In the genomic region with DNA sequence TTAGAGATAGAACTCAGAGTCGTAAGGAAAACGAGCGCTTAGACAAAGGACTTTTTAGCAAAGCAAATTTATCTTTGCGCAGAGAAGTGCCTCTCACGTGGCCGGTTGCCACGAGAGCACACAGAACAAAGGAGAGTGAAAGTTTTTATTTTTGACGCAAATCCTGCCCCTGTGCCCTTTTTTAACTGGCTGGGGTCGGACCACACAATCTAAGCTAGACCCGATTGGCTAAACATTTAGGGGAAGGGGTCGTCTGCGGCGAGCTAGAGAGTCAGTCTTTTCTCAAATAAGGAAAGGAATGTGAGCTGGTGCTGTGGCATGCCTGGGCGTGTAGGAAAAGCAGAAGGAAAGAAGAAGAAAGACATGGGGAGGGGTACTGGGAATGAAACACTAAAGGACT, we compare ENCODE assay signal across 19 cellular contexts. TPM values are rescaled to one million over a fixed set of nuclear protein-coding genes. Genes with fewer than 3 reads are reported as not detected.
DNase-seq lines count a peak whose midpoint lies in the region; ATAC-seq, FAIRE-seq and TF ChIP-seq lines count a peak whose summit lies in the region.
"Had no signal": no experiment of that assay in that cellular context is flagged by ENCODE, and none has a peak within 500 bp of the region (broad histone marks: within the 10 kb centered on the region; RNA-seq: fewer than 3 reads in every experiment).

No MANE protein-coding gene starts in this region.

- TF ChIP-seq POLR2A in H1 (IDR thresholded peaks at IDR 0.05; ENCODE audit: control extremely low read depth in 1 of 2, low read depth in 2 of 2, low read length in 2 of 2), result peak in 1 of 2 experiments; percentile 57; a peak in 2 of 3 replicates

- TF ChIP-seq RAD21 in H1 (IDR thresholded peaks at IDR 0.05 in 1 of 2, conservative IDR thresholded peaks at IDR 0.05 in 1 of 2; ENCODE audit: low read depth in 2 of 2, low read length in 2 of 2), result no peak

- peak overlapping the region; percentile 94 for H2BK5ac ChIP-seq in H1 (ENCODE audit: low read depth, low read length)

- peak overlapping the region; percentile 99 for H4K91ac ChIP-seq in H1 (replicated peaks; ENCODE audit: insufficient read length, low read length)

- intact Hi-C loops in Calu3 (cut with micrococcal nuclease; ENCODE audit: unreplicated experiment), result no loop called here

- H3K27me3 ChIP-seq in H1 (replicated peaks in 1 of 4; ENCODE audit: control insufficient read depth in 3 of 4, extremely low read depth in 1 of 4, insufficient read depth in 3 of 4, low read length in 3 of 4) (no peaks in the 10 kb centered on the region), lung (ENCODE audit: control insufficient read depth, insufficient read depth) (no peaks in the 10 kb centered on the region)
- H3K27me3 ChIP-seq: ascending aorta had no signal

- H3K23ac ChIP-seq in H1 (ENCODE audit: insufficient read length), result no peak overlapping the region

- BruUV-seq in Calu3 (replicated peaks; lab: Mats Ljungman, UMichigan), result no TSS peak

- H3K9me3 Mint-ChIP-seq in activated naive CD8-positive, alpha-beta T cell treated with anti-CD3 and anti-CD28 coated beads, Interleukin-2, amount 10 ng/mL, durations not matched to agents 7 days and 5 days, result peaks cover 24% of the 10 kb centered on the region
- peaks cover 31% of the 10 kb centered on the region for H3K9me3 Mint-ChIP-seq in activated naive CD8-positive, alpha-beta T cell treated with anti-CD3 and anti-CD28 coated beads for 36 hours
- H3K9me3 Mint-ChIP-seq in type B pancreatic cell (peaks cover 9% of the 10 kb centered on the region), Calu3 (ENCODE audit: low read depth, unreplicated experiment) (peaks cover 3% of the 10 kb centered on the region)

- POLR2A ChIA-PET in activated naive CD8-positive, alpha-beta T cell treated with anti-CD3 and anti-CD28 coated beads, Interleukin-2, amount 10 ng/mL, durations not matched to agents 7 days and 5 days (lab: Charles Lee), result no interaction called here
- POLR2A ChIA-PET in H1 (lab: Charles Lee; ENCODE audit: partially characterized antibody), result interaction anchor here (1.2 to 1.6 kb wide), 3 partner anchors 9 to 217 kb away, joined by 4 read pairs; no protein-coding TSS in a partner anchor

- H3K4ac ChIP-seq in H1 (replicated peaks; ENCODE audit: insufficient read length, low read depth, low read length), result peak overlapping the region; percentile 94

- whole genome bisulfite sequencing in H1 (ENCODE audit: extremely low coverage in 1 of 2, insufficient coverage in 1 of 2, insufficient read length in 1 of 2, insufficient replicate concordance in 2 of 2, low coverage in 1 of 2, low lambda C conversion rate in 2 of 2, missing lambda C conversion rate in 1 of 2), 2 experiments, result 42% methylated on average over 14 of the region's 14 CpGs; no CpG with 5 or more reads in 1 of the 2 experiments
- 31 to 40% methylated on average over 14 of the region's 14 CpGs for WGBS in lung, 2 donors

- peak overlapping the region; percentile 99; the same call in 1 of the 2 replicates for H2BK20ac ChIP-seq in H1 (ENCODE audit: low read length)

- no peaks in the 10 kb centered on the region for H3K36me3 ChIP-seq in H1 (ENCODE audit: control insufficient read depth in 2 of 4, insufficient read depth in 4 of 4, low read length in 3 of 4)
- H3K36me3 ChIP-seq in lung (ENCODE audit: control insufficient read depth in 2 of 2, insufficient read depth in 2 of 2, low read length in 2 of 2), result no peaks in the 10 kb centered on the region
- H3K36me3 ChIP-seq: ascending aorta had no signal

- no peak overlapping the region for H3K56ac ChIP-seq in H1 (replicated peaks; ENCODE audit: insufficient read length, low read depth, low read length)

- H3K4me3 Mint-ChIP-seq in activated naive CD8-positive, alpha-beta T cell treated with anti-CD3 and anti-CD28 coated beads, Interleukin-2, amount 10 ng/mL, durations not matched to agents 7 days and 5 days, result no peak overlapping the region
- no peak overlapping the region for H3K4me3 Mint-ChIP-seq in activated naive CD8-positive, alpha-beta T cell treated with anti-CD3 and anti-CD28 coated beads for 36 hours
- peak overlapping the region; percentile 7 for H3K4me3 Mint-ChIP-seq in type B pancreatic cell
- no peak overlapping the region for H3K4me3 Mint-ChIP-seq in Calu3 (ENCODE audit: low read depth, unreplicated experiment)

- peaks cover 9 to 35% (median 17%) of the 10 kb centered on the region in 4 experiments for H3K4me1 ChIP-seq in H1 (replicated peaks in 1 of 4; ENCODE audit: control insufficient read depth in 3 of 4, insufficient read depth in 4 of 4, low read length in 3 of 4)
- H3K4me1 ChIP-seq in lung (ENCODE audit: control insufficient read depth in 2 of 2, insufficient read depth in 2 of 2, low read length in 2 of 2), result no peaks in the 10 kb centered on the region
- H3K4me1 ChIP-seq: ascending aorta had no signal

- H2BK15ac ChIP-seq in H1 (ENCODE audit: low read length), result 0 out of 2 replicates have a peak overlapping the region, but pooled peaks have one; percentile 88

- no peak overlapping the region for H3K14ac ChIP-seq in H1 (ENCODE audit: insufficient read length)

- FAIRE-seq in H1 (lab: Jason Lieb, UNC), result peak; percentile 88
- FAIRE-seq: urothelium cell line had no signal

- H3K4me1 Mint-ChIP-seq in activated naive CD8-positive, alpha-beta T cell treated with anti-CD3 and anti-CD28 coated beads, Interleukin-2, amount 10 ng/mL, durations not matched to agents 7 days and 5 days, result peaks cover 15% of the 10 kb centered on the region
- H3K4me1 Mint-ChIP-seq in activated naive CD8-positive, alpha-beta T cell treated with anti-CD3 and anti-CD28 coated beads for 36 hours, result peaks cover 29% of the 10 kb centered on the region
- H3K4me1 Mint-ChIP-seq in type B pancreatic cell (ENCODE audit: unreplicated experiment) (peaks cover 20% of the 10 kb centered on the region), Calu3 (ENCODE audit: low read depth, unreplicated experiment) (peaks cover 9% of the 10 kb centered on the region)

- no peak overlapping the region for H4K8ac ChIP-seq in H1 (ENCODE audit: extremely low read depth, insufficient read depth, low read length)

- TF ChIP-seq CTCF in H1 (IDR thresholded peaks at IDR 0.05; ENCODE audit: control extremely low read depth in 1 of 3, insufficient read depth in 1 of 3, low read depth in 1 of 3, low read length in 3 of 3), result no peak
- TF ChIP-seq CTCF in lung (IDR thresholded peaks at IDR 0.05; ENCODE audit: control extremely low read depth, extremely low read depth), result no peak
- TF ChIP-seq CTCF in type B pancreatic cell (conservative IDR thresholded peaks at IDR 0.05), result no peak
- TF ChIP-seq CTCF in Calu3 (IDR thresholded peaks at IDR 0.05; ENCODE audit: unreplicated experiment), result no peak

- no peak for TF ChIP-seq EP300 in H1 (IDR thresholded peaks at IDR 0.05; ENCODE audit: borderline replicate concordance in 1 of 2, low read depth in 2 of 2, low read length in 2 of 2)

- H3K9me3 ChIP-seq in H1 (ENCODE audit: insufficient read depth in 2 of 2, low read depth in 1 of 2, low read length in 1 of 2) (peaks cover 0 to 4% of the 10 kb centered on the region in 2 experiments; a peak in 1 of 4 replicates), lung (ENCODE audit: control insufficient read depth in 2 of 2, insufficient read depth in 1 of 2, low read length in 1 of 2) (peaks cover 3 to 11% of the 10 kb centered on the region in 2 donors)

- H3K23me2 ChIP-seq in H1 (ENCODE audit: low read depth, low read length), result no peaks in the 10 kb centered on the region

- peak overlapping the region in 1 of 2 experiments; percentile 61; a peak in 2 of 4 replicates for H3K4me2 ChIP-seq in H1 (ENCODE audit: insufficient read depth in 1 of 2, low read depth in 2 of 2, low read length in 2 of 2)

- H3K27ac ChIP-seq in H1 (ENCODE audit: low read depth, low read length) (peak overlapping the region; percentile 50), lung (ENCODE audit: low read depth in 1 of 2, low read length in 1 of 2) (no peak overlapping the region)
- H3K27ac ChIP-seq: ascending aorta, SK-N-MC had no signal

- H2AFZ ChIP-seq in H1 (ENCODE audit: low read length), result no peak overlapping the region

- CTCF ChIA-PET in H1 (lab: Charles Lee; ENCODE audit: partially characterized antibody) (interaction anchor here (0.8 to 2.3 kb wide), 7 partner anchors 8 to 250 kb away, joined by 3 to 8 read pairs (median 4); no protein-coding TSS in a partner anchor), Calu3 (lab: Charles Lee) (no interaction called here)

- H4K20me1 ChIP-seq in H1 (replicated peaks in 1 of 2; ENCODE audit: control insufficient read depth in 1 of 2, insufficient read depth in 2 of 2, low read length in 2 of 2), result no peaks in the 10 kb centered on the region

- peak overlapping the region; percentile 100; the same call in 1 of the 2 replicates for H2BK12ac ChIP-seq in H1 (ENCODE audit: low read depth, low read length)

- H3K4me3 ChIP-seq in H1 (ENCODE audit: extremely low read depth in 1 of 4, insufficient read depth in 2 of 4, low read depth in 3 of 4, low read length in 4 of 4), result no peak overlapping the region
- H3K4me3 ChIP-seq in lung, result no peak overlapping the region
- H3K4me3 ChIP-seq: ascending aorta, SK-N-MC had no signal

- H3K27me3 Mint-ChIP-seq in activated naive CD8-positive, alpha-beta T cell treated with anti-CD3 and anti-CD28 coated beads, Interleukin-2, amount 10 ng/mL, durations not matched to agents 7 days and 5 days, result peaks cover 5% of the 10 kb centered on the region
- H3K27me3 Mint-ChIP-seq in activated naive CD8-positive, alpha-beta T cell treated with anti-CD3 and anti-CD28 coated beads for 36 hours, result no peaks in the 10 kb centered on the region
- H3K27me3 Mint-ChIP-seq in type B pancreatic cell (no peaks in the 10 kb centered on the region), Calu3 (ENCODE audit: unreplicated experiment) (peaks cover 90% of the 10 kb centered on the region)

- ATAC-seq in activated naive CD8-positive, alpha-beta T cell treated with anti-CD3 and anti-CD28 coated beads, Interleukin-2, amount 10 ng/mL, durations not matched to agents 7 days and 5 days (ENCODE audit: low read depth), result no peak
- ATAC-seq in lung (ENCODE audit: insufficient read depth, low FRiP score), result no peak

- no peaks in the 10 kb centered on the region for H3K79me1 ChIP-seq in H1 (ENCODE audit: low read depth, low read length)

- peak overlapping the region; percentile 96 for H3K18ac ChIP-seq in H1 (ENCODE audit: extremely low read depth, low read length)

- H4K5ac ChIP-seq in H1 (ENCODE audit: insufficient read length, low read depth, low read length), result no peak overlapping the region

- H2BK120ac ChIP-seq in H1 (replicated peaks; ENCODE audit: low read depth, low read length), result peak overlapping the region; percentile 89

- H3K9ac ChIP-seq in H1 (replicated peaks in 1 of 4; ENCODE audit: extremely low read depth in 1 of 4, low read depth in 3 of 4, low read length in 3 of 4), result peak overlapping the region in 3 of 4 experiments; percentile 6 to 24 (median 13); a peak in 5 of 7 replicates

- peaks cover 17% of the 10 kb centered on the region for H3K36me3 Mint-ChIP-seq in activated naive CD8-positive, alpha-beta T cell treated with anti-CD3 and anti-CD28 coated beads, Interleukin-2, amount 10 ng/mL, durations not matched to agents 7 days and 5 days
- peaks cover 30% of the 10 kb centered on the region for H3K36me3 Mint-ChIP-seq in activated naive CD8-positive, alpha-beta T cell treated with anti-CD3 and anti-CD28 coated beads for 36 hours
- H3K36me3 Mint-ChIP-seq in type B pancreatic cell, result peaks cover 6% of the 10 kb centered on the region
- no peaks in the 10 kb centered on the region for H3K36me3 Mint-ChIP-seq in Calu3 (ENCODE audit: insufficient read depth, unreplicated experiment)

- peak overlapping the region; percentile 53 for H3K27ac Mint-ChIP-seq in activated naive CD8-positive, alpha-beta T cell treated with anti-CD3 and anti-CD28 coated beads, Interleukin-2, amount 10 ng/mL, durations not matched to agents 7 days and 5 days
- no peak overlapping the region for H3K27ac Mint-ChIP-seq in activated naive CD8-positive, alpha-beta T cell treated with anti-CD3 and anti-CD28 coated beads for 36 hours
- H3K27ac Mint-ChIP-seq in type B pancreatic cell (peak overlapping the region; percentile 71), Calu3 (ENCODE audit: unreplicated experiment) (no peak overlapping the region)

- no peaks in the 10 kb centered on the region for H3K79me2 ChIP-seq in H1 (ENCODE audit: control insufficient read depth in 1 of 2, insufficient read depth in 2 of 2, low read length in 2 of 2)

- H2AK5ac ChIP-seq in H1 (ENCODE audit: low read depth, low read length), result peak overlapping the region; percentile 97

- no peak for DNase-seq in activated naive CD8-positive, alpha-beta T cell treated with anti-CD3 and anti-CD28 coated beads, Interleukin-2, amount 10 ng/mL, durations not matched to agents 7 days and 5 days
- DNase-seq in activated naive CD8-positive, alpha-beta T cell treated with anti-CD3 and anti-CD28 coated beads for 36 hours, result no peak
- DNase-seq in H1 (ENCODE audit: low read depth in 1 of 2, low spot score in 2 of 2) (peak; percentile 51 to 53), lung (ENCODE audit: low spot score) (peak; percentile 24), type B pancreatic cell (ENCODE audit: extremely low spot score, unreplicated experiment) (no peak), Calu3 (no peak), dedifferentiated amniotic fluid mesenchymal stem cell (ENCODE audit: extremely low spot score) (no peak), SK-N-DZ (ENCODE audit: low spot score) (no peak)
- DNase-seq: activated CD4-positive, alpha-beta T cell treated with anti-CD3 and anti-CD28 coated beads, Interleukin-2, amount 50 U/mL, for 1 hour; CD8-positive, alpha-beta memory T cell; mesenchymal stem cell; NCI-H1436 treated with DMSO at 0.1 percent for 48 hours; NCI-H510A; posterior cingulate gyrus; stimulated activated naive CD4-positive, alpha-beta T cell treated with Interleukin-2 at 50 U/mL for 16 hours had no signal

RNA-seq across cellular contexts. Expression of a gene that starts 2.4 kb away (rescaled TPM):
- not detected for total RNA-seq in activated naive CD8-positive, alpha-beta T cell treated with anti-CD3 and anti-CD28 coated beads, Interleukin-2, amount 10 ng/mL, durations not matched to agents 7 days and 5 days
- total RNA-seq in activated naive CD8-positive, alpha-beta T cell treated with anti-CD3 and anti-CD28 coated beads for 36 hours, result not detected
- total RNA-seq in H1 (2021; fragmentation: NEBNext Ultra II Directional; extraction: Animal tissue kit (Norgen Biotek cat#: 25700)), result not detected in 2 replicates
- polyA plus RNA-seq in H1 (2011; rRNA removed) (0.06 and 0.11 TPM in 2 replicates), lung (not detected)
- not detected for polyA plus RNA-seq in H1 (2011; cell fraction: cytosol; rRNA removed)
- 0.13 TPM for polyA plus RNA-seq in H1 (2011; cell fraction: nucleus; rRNA removed)
- polyA plus RNA-seq in H1 (2012, experiment 1 of 2), result 0.16 TPM in 1 of 4 replicates, not detected in the others
- polyA plus RNA-seq in H1 (2012, experiment 2 of 2), result not detected
- not detected for polyA plus RNA-seq in H1 (2013, experiment 1 of 2)
- not detected for polyA plus RNA-seq in H1 (2013, experiment 2 of 2)
- polyA minus RNA-seq in H1 (2011; rRNA and poly(A)+ RNA removed), result 0.38 and 0.51 TPM in 2 replicates
- polyA minus RNA-seq in H1 (2011; cell fraction: cytosol; rRNA and poly(A)+ RNA removed), result not detected
- not detected for polyA minus RNA-seq in H1 (2011; cell fraction: nucleus; rRNA and poly(A)+ RNA removed)
- total RNA-seq in lung (not detected), type B pancreatic cell (ENCODE audit: low replicate concordance) (not detected in 2 replicates), Calu3 (2022) (not detected in 2 replicates)
- polyA plus RNA-seq in SK-N-DZ (2014; cell fraction: cytosol; rRNA removed), result not detected in 2 replicates
- not detected in 2 replicates for polyA plus RNA-seq in SK-N-DZ (2014; cell fraction: nucleus; rRNA removed)
- total RNA-seq: ascending aorta; CD8-positive, alpha-beta memory T cell; OCI-LY7 had no signal
- polyA plus RNA-seq: CD8-positive, alpha-beta memory T cell had no signal

RNA-seq across cellular contexts. Expression of a gene that starts 8.9 kb away (rescaled TPM):
- total RNA-seq in activated naive CD8-positive, alpha-beta T cell treated with anti-CD3 and anti-CD28 coated beads, Interleukin-2, amount 10 ng/mL, durations not matched to agents 7 days and 5 days, result not detected
- total RNA-seq in activated naive CD8-positive, alpha-beta T cell treated with anti-CD3 and anti-CD28 coated beads for 36 hours, result not detected
- not detected in 2 replicates for total RNA-seq in H1 (2021; fragmentation: NEBNext Ultra II Directional; extraction: Animal tissue kit (Norgen Biotek cat#: 25700))
- 0.08 TPM in 1 of 2 replicates, not detected in the other for polyA plus RNA-seq in H1 (2011; rRNA removed)
- polyA plus RNA-seq in H1 (2011; cell fraction: cytosol; rRNA removed), result not detected
- polyA plus RNA-seq in H1 (2011; cell fraction: nucleus; rRNA removed), result 0.09 TPM
- polyA plus RNA-seq in H1 (2012, experiment 1 of 2), result not detected in 4 replicates
- not detected for polyA plus RNA-seq in H1 (2012, experiment 2 of 2)
- polyA plus RNA-seq in H1 (2013, experiment 1 of 2), result not detected
- not detected for polyA plus RNA-seq in H1 (2013, experiment 2 of 2)
- not detected in 2 replicates for polyA minus RNA-seq in H1 (2011; rRNA and poly(A)+ RNA removed)
- polyA minus RNA-seq in H1 (2011; cell fraction: cytosol; rRNA and poly(A)+ RNA removed), result not detected
- 0.90 TPM for polyA minus RNA-seq in H1 (2011; cell fraction: nucleus; rRNA and poly(A)+ RNA removed)
- total RNA-seq in lung, result not detected
- polyA plus RNA-seq in lung, result not detected
- total RNA-seq in type B pancreatic cell (ENCODE audit: low replicate concordance), result not detected in 2 replicates
- total RNA-seq in Calu3 (2022), result not detected in 2 replicates
- not detected in 2 replicates for polyA plus RNA-seq in SK-N-DZ (2014; cell fraction: cytosol; rRNA removed)
- polyA plus RNA-seq in SK-N-DZ (2014; cell fraction: nucleus; rRNA removed), result not detected in 2 replicates
- total RNA-seq: ascending aorta; CD8-positive, alpha-beta memory T cell had no signal
- polyA plus RNA-seq: CD8-positive, alpha-beta memory T cell had no signal

RNA-seq across cellular contexts. Expression of a gene that starts 9.7 kb away (rescaled TPM):
- total RNA-seq in activated naive CD8-positive, alpha-beta T cell treated with anti-CD3 and anti-CD28 coated beads, Interleukin-2, amount 10 ng/mL, durations not matched to agents 7 days and 5 days, result not detected
- total RNA-seq in activated naive CD8-positive, alpha-beta T cell treated with anti-CD3 and anti-CD28 coated beads for 36 hours, result not detected
- total RNA-seq in H1 (2021; fragmentation: NEBNext Ultra II Directional; extraction: Animal tissue kit (Norgen Biotek cat#: 25700)), result not detected in 2 replicates
- polyA plus RNA-seq in H1 (2011; rRNA removed), result 0.16 TPM in 1 of 2 replicates, not detected in the other
- not detected for polyA plus RNA-seq in H1 (2011; cell fraction: cytosol; rRNA removed)
- polyA plus RNA-seq in H1 (2011; cell fraction: nucleus; rRNA removed), result 0.20 TPM
- not detected in 4 replicates for polyA plus RNA-seq in H1 (2012, experiment 1 of 2)
- not detected for polyA plus RNA-seq in H1 (2012, experiment 2 of 2)
- not detected for polyA plus RNA-seq in H1 (2013, experiment 1 of 2)
- polyA plus RNA-seq in H1 (2013, experiment 2 of 2), result not detected
- polyA minus RNA-seq in H1 (2011; rRNA and poly(A)+ RNA removed), result 0.19 TPM in 1 of 2 replicates, not detected in the other
- polyA minus RNA-seq in H1 (2011; cell fraction: cytosol; rRNA and poly(A)+ RNA removed), result not detected
- polyA minus RNA-seq in H1 (2011; cell fraction: nucleus; rRNA and poly(A)+ RNA removed), result 1.9 TPM
- not detected for total RNA-seq in lung
- not detected for polyA plus RNA-seq in lung
- total RNA-seq in type B pancreatic cell (ENCODE audit: low replicate concordance), result not detected in 2 replicates
- total RNA-seq in Calu3 (2022), result not detected in 2 replicates
- not detected in 2 replicates for polyA plus RNA-seq in SK-N-DZ (2014; cell fraction: cytosol; rRNA removed)
- not detected in 2 replicates for polyA plus RNA-seq in SK-N-DZ (2014; cell fraction: nucleus; rRNA removed)
- total RNA-seq: ascending aorta; CD8-positive, alpha-beta memory T cell; OCI-LY7 had no signal
- polyA plus RNA-seq: CD8-positive, alpha-beta memory T cell had no signal

RNA-seq across cellular contexts. Expression of a gene that starts 24.6 kb away (rescaled TPM):
- total RNA-seq in activated naive CD8-positive, alpha-beta T cell treated with anti-CD3 and anti-CD28 coated beads, Interleukin-2, amount 10 ng/mL, durations not matched to agents 7 days and 5 days, result not detected
- total RNA-seq in activated naive CD8-positive, alpha-beta T cell treated with anti-CD3 and anti-CD28 coated beads for 36 hours, result not detected
- total RNA-seq in H1 (2021; fragmentation: NEBNext Ultra II Directional; extraction: Animal tissue kit (Norgen Biotek cat#: 25700)), result not detected in 2 replicates
- not detected in 2 replicates for polyA plus RNA-seq in H1 (2011; rRNA removed)
- polyA plus RNA-seq in H1 (2011; cell fraction: cytosol; rRNA removed), result not detected
- polyA plus RNA-seq in H1 (2011; cell fraction: nucleus; rRNA removed), result 0.09 TPM
- polyA plus RNA-seq in H1 (2012, experiment 1 of 2), result not detected in 4 replicates
- not detected for polyA plus RNA-seq in H1 (2012, experiment 2 of 2)
- not detected for polyA plus RNA-seq in H1 (2013, experiment 1 of 2)
- not detected for polyA plus RNA-seq in H1 (2013, experiment 2 of 2)
- polyA minus RNA-seq in H1 (2011; rRNA and poly(A)+ RNA removed), result not detected in 2 replicates
- polyA minus RNA-seq in H1 (2011; cell fraction: cytosol; rRNA and poly(A)+ RNA removed), result not detected
- not detected for polyA minus RNA-seq in H1 (2011; cell fraction: nucleus; rRNA and poly(A)+ RNA removed)
- not detected for total RNA-seq in lung
- not detected for polyA plus RNA-seq in lung
- not detected in 2 replicates for total RNA-seq in type B pancreatic cell (ENCODE audit: low replicate concordance)
- total RNA-seq in Calu3 (2022), result not detected in 2 replicates
- polyA plus RNA-seq in SK-N-DZ (2014; cell fraction: cytosol; rRNA removed), result not detected in 2 replicates
- not detected in 2 replicates for polyA plus RNA-seq in SK-N-DZ (2014; cell fraction: nucleus; rRNA removed)
- total RNA-seq: ascending aorta; CD8-positive, alpha-beta memory T cell; OCI-LY7 had no signal
- polyA plus RNA-seq: CD8-positive, alpha-beta memory T cell had no signal

RNA-seq across cellular contexts. Expression of a gene that starts 31.5 kb away (rescaled TPM):
- total RNA-seq in activated naive CD8-positive, alpha-beta T cell treated with anti-CD3 and anti-CD28 coated beads, Interleukin-2, amount 10 ng/mL, durations not matched to agents 7 days and 5 days, result not detected
- total RNA-seq in activated naive CD8-positive, alpha-beta T cell treated with anti-CD3 and anti-CD28 coated beads for 36 hours, result not detected
- not detected in 2 replicates for total RNA-seq in H1 (2021; fragmentation: NEBNext Ultra II Directional; extraction: Animal tissue kit (Norgen Biotek cat#: 25700))
- 0.08 and 0.09 TPM in 2 replicates for polyA plus RNA-seq in H1 (2011; rRNA removed)
- not detected for polyA plus RNA-seq in H1 (2011; cell fraction: cytosol; rRNA removed)
- not detected for polyA plus RNA-seq in H1 (2011; cell fraction: nucleus; rRNA removed)
- not detected in 4 replicates for polyA plus RNA-seq in H1 (2012, experiment 1 of 2)
- not detected for polyA plus RNA-seq in H1 (2012, experiment 2 of 2)
- not detected for polyA plus RNA-seq in H1 (2013, experiment 1 of 2)
- polyA plus RNA-seq in H1 (2013, experiment 2 of 2), result not detected
- 0.15 and 0.22 TPM in 2 replicates for polyA minus RNA-seq in H1 (2011; rRNA and poly(A)+ RNA removed)
- not detected for polyA minus RNA-seq in H1 (2011; cell fraction: cytosol; rRNA and poly(A)+ RNA removed)
- not detected for polyA minus RNA-seq in H1 (2011; cell fraction: nucleus; rRNA and poly(A)+ RNA removed)
- not detected for total RNA-seq in lung
- not detected for polyA plus RNA-seq in lung
- not detected in 2 replicates for total RNA-seq in type B pancreatic cell (ENCODE audit: low replicate concordance)
- total RNA-seq in Calu3 (2022), result not detected in 2 replicates
- polyA plus RNA-seq in SK-N-DZ (2014; cell fraction: cytosol; rRNA removed), result not detected in 2 replicates
- not detected in 2 replicates for polyA plus RNA-seq in SK-N-DZ (2014; cell fraction: nucleus; rRNA removed)
- total RNA-seq: ascending aorta; CD8-positive, alpha-beta memory T cell; OCI-LY7 had no signal
- polyA plus RNA-seq: CD8-positive, alpha-beta memory T cell had no signal

Comparison
In these comparisons a context has a peak if more than half of its experiments do, and no peak if none do; other contexts are left out.
1. H3K27ac Mint-ChIP-seq: peak in activated naive CD8-positive, alpha-beta T cell treated with anti-CD3 and anti-CD28 coated beads, Interleukin-2, amount 10 ng/mL, durations not matched to agents 7 days and 5 days (single experiment) and type B pancreatic cell (single experiment); none in activated naive CD8-positive, alpha-beta T cell treated with anti-CD3 and anti-CD28 coated beads for 36 hours (single experiment) and Calu3 (single experiment).
2. DNase-seq: peak in H1 (2 of 2) and lung (single experiment); none in activated naive CD8-positive, alpha-beta T cell treated with anti-CD3 and anti-CD28 coated beads, Interleukin-2, amount 10 ng/mL, durations not matched to agents 7 days and 5 days (single experiment), activated naive CD8-positive, alpha-beta T cell treated with anti-CD3 and anti-CD28 coated beads for 36 hours (single experiment), type B pancreatic cell (single experiment), Calu3 (single experiment), dedifferentiated amniotic fluid mesenchymal stem cell (single experiment) and SK-N-DZ (single experiment).